In the genomic region with DNA sequence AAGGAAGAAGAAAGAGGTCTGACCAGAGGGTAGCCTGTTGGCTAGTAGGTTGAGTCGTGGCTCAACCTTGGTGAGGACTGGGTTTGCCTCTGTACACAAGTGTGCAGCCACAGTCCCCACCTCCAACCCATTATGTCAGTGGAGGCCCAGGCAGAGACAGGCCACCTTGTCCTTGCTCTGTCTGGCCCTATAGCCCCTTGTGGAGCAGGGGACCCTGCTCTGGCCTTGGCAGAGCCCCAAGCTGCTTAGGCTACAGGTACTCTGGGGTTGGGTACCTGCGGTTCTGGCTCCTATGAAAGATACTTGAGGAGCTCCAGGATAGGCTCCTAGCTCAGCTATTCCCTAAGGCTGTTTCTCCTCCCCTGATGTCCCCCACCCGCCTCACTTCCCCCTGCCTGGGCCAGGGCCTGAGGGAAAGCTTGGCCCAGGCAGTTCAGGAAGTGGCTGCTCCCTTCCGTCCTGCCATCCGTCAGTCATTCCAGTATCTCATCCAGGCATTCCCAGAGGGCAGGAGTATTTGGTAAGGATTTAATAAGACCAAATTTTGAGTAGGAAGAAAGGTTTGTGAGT, we compare ENCODE assay signal across 21 cellular contexts. TPM values are rescaled to one million over a fixed set of nuclear protein-coding genes. Genes with fewer than 3 reads are reported as not detected.
DNase-seq lines count a peak whose midpoint lies in the region; ATAC-seq, FAIRE-seq and TF ChIP-seq lines count a peak whose summit lies in the region.
"Had no signal": no experiment of that assay in that cellular context is flagged by ENCODE, and none has a peak within 500 bp of the region (broad histone marks: within the 10 kb centered on the region; RNA-seq: fewer than 3 reads in every experiment).

No MANE protein-coding gene starts in this region.

- H3K4me1 Mint-ChIP-seq in GM23338 = peaks cover 38% of the 10 kb centered on the region
- no peaks in the 10 kb centered on the region for H3K4me1 Mint-ChIP-seq in CD4-positive, alpha-beta T cell (ENCODE audit: low read depth)
- H3K4me1 Mint-ChIP-seq: CD8-positive, alpha-beta memory T cell had no signal

- TF ChIP-seq CTCF in heart right ventricle (IDR thresholded peaks at IDR 0.05) (no peak), right atrium auricular region (IDR thresholded peaks at IDR 0.05) (no peak), endothelial cell of umbilical vein (IDR thresholded peaks at IDR 0.05; ENCODE audit: extremely low read depth in 1 of 2, insufficient read depth in 1 of 2, low read depth in 1 of 2, low read length in 2 of 2) (no peak), lower lobe of right lung (IDR thresholded peaks at IDR 0.05) (no peak), upper lobe of left lung (IDR thresholded peaks at IDR 0.05) (no peak), GM23338 (conservative IDR thresholded peaks at IDR 0.05; ENCODE audit: low read depth in 2 of 2) (no peak)
- no peak for TF ChIP-seq CTCF in CD4-positive, alpha-beta T cell (IDR thresholded peaks at IDR 0.05)

- POLR2A ChIA-PET in endothelial cell of umbilical vein (lab: Charles Lee) = no interaction called here
- POLR2A ChIA-PET in CD4-positive, alpha-beta T cell (lab: Charles Lee) = no interaction called here

- ATAC-seq in heart right ventricle = peak; percentile 26 to 61 (median 52)
- ATAC-seq in lower lobe of right lung = peak in 1 of 2 donors; percentile 21
- ATAC-seq in upper lobe of left lung (ENCODE audit: low FRiP score in 2 of 2) = no peak
- no peak for ATAC-seq in HG02759 (IDR thresholded peaks at IDR 0.05; ENCODE audit: unreplicated experiment)
- no peak for ATAC-seq in GM23338
- ATAC-seq in CD4-positive, alpha-beta T cell (ENCODE audit: poor library complexity) = no peak

- no peaks in the 10 kb centered on the region for H3K9me1 ChIP-seq in endothelial cell of umbilical vein (replicated peaks; ENCODE audit: control insufficient read depth, extremely low read depth, insufficient read depth, low read length)

- H3K27ac Mint-ChIP-seq in GM23338 = no peak overlapping the region
- H3K27ac Mint-ChIP-seq in CD4-positive, alpha-beta T cell = no peak overlapping the region

- no peaks in the 10 kb centered on the region for H3K9me2 ChIP-seq in GM23338 (ENCODE audit: insufficient read depth)

- no peak overlapping the region for H3K9ac ChIP-seq in endothelial cell of umbilical vein (replicated peaks; ENCODE audit: extremely low read depth, insufficient read depth, low read length)
- H3K9ac ChIP-seq: BLaER1 treated with 17β-estradiol and CSF1 and Interleukin-3, amounts not matched to agents 10 nM and 100 nM had no signal

- 57 to 59% methylated on average over 5 of the region's 5 CpGs for WGBS in heart right ventricle, 2 donors
- 56 to 68% methylated on average over 4 to 5 of the region's 5 CpGs for WGBS in upper lobe of left lung, 2 donors

- TF ChIP-seq POLR2A in endothelial cell of umbilical vein (IDR thresholded peaks at IDR 0.05; ENCODE audit: low read depth, low read length) = no peak
- TF ChIP-seq POLR2A in upper lobe of left lung (IDR thresholded peaks at IDR 0.05) = no peak

- no peaks in the 10 kb centered on the region for H3K9me3 Mint-ChIP-seq in GM23338
- no peaks in the 10 kb centered on the region for H3K9me3 Mint-ChIP-seq in CD4-positive, alpha-beta T cell
- H3K9me3 Mint-ChIP-seq: CD8-positive, alpha-beta memory T cell; H9 had no signal

- H3K27ac ChIP-seq in heart right ventricle = peak overlapping the region in 8 of 10 donors; percentile 17 to 86 (median 54)
- H3K27ac ChIP-seq in right atrium auricular region = no peak overlapping the region
- H3K27ac ChIP-seq in endothelial cell of umbilical vein (ENCODE audit: insufficient read depth, low read depth, low read length) = no peak overlapping the region
- H3K27ac ChIP-seq in lower lobe of right lung = peak overlapping the region; percentile 78
- H3K27ac ChIP-seq in upper lobe of left lung = peak overlapping the region; percentile 63 to 87 (median 76)
- H3K27ac ChIP-seq in GM23338 (ENCODE audit: low read depth) = no peak overlapping the region
- H3K27ac ChIP-seq in CD4-positive, alpha-beta T cell (ENCODE audit: low read depth, low read length) = no peak overlapping the region
- H3K27ac ChIP-seq: BLaER1 treated with 17β-estradiol and CSF1 and Interleukin-3, amounts not matched to agents 10 nM and 100 nM had no signal

- peak; percentile 86 for FAIRE-seq in endothelial cell of umbilical vein (lab: Jason Lieb, UNC)
- FAIRE-seq: HTR-8/SVneo had no signal

- intact Hi-C loops in heart right ventricle (cut with DNase I) = loop anchor here in 2 of 10 donors (5.0 kb wide), 2 partner anchors 50 to 60 kb away; no protein-coding TSS in a partner anchor
- intact Hi-C loops in endothelial cell of umbilical vein (cut with micrococcal nuclease) = loop anchor here (1.0 to 5.0 kb wide), 3 partner anchors 14 to 71 kb away; no protein-coding TSS in a partner anchor
- intact Hi-C loops in lower lobe of right lung (cut with DNase I) = no loop called here
- intact Hi-C loops in CD4-positive, alpha-beta T cell (cut with DNase I, micrococcal nuclease) = no loop called here

- no peak overlapping the region for H3K4me3 ChIP-seq in heart right ventricle
- no peak overlapping the region for H3K4me3 ChIP-seq in right atrium auricular region
- no peak overlapping the region for H3K4me3 ChIP-seq in endothelial cell of umbilical vein (replicated peaks in 1 of 3; ENCODE audit: insufficient read depth in 1 of 3, low read depth in 1 of 3, low read length in 3 of 3)
- H3K4me3 ChIP-seq in lower lobe of right lung = no peak overlapping the region
- H3K4me3 ChIP-seq in upper lobe of left lung = no peak overlapping the region
- no peak overlapping the region for H3K4me3 ChIP-seq in GM23338
- H3K4me3 ChIP-seq: BLaER1 treated with 17β-estradiol and CSF1 and Interleukin-3, amounts not matched to agents 10 nM and 100 nM; MG63 had no signal

- dilution Hi-C loops in endothelial cell of umbilical vein (cut with MboI; ENCODE audit: extremely low pct_ligation_motif_present, low sequenced_read_pairs) = no loop called here

- H3F3A ChIP-seq in GM23338 (replicated peaks; ENCODE audit: low read depth) = no peaks in the 10 kb centered on the region

- H4K20me1 ChIP-seq in endothelial cell of umbilical vein (replicated peaks; ENCODE audit: control insufficient read depth, extremely low read depth, insufficient read depth, low read length) (peaks cover 3% of the 10 kb centered on the region), GM23338 (replicated peaks; ENCODE audit: insufficient read depth) (no peaks in the 10 kb centered on the region)
- H4K20me1 ChIP-seq: BLaER1 treated with 17β-estradiol and CSF1 and Interleukin-3, amounts not matched to agents 10 nM and 100 nM had no signal

- no peak overlapping the region for H3K4me3 Mint-ChIP-seq in GM23338
- no peak overlapping the region for H3K4me3 Mint-ChIP-seq in CD4-positive, alpha-beta T cell
- H3K4me3 Mint-ChIP-seq: CD8-positive, alpha-beta memory T cell; H9 had no signal

- H3K9me3 ChIP-seq in heart right ventricle (no peaks in the 10 kb centered on the region), right atrium auricular region (no peaks in the 10 kb centered on the region), endothelial cell of umbilical vein (replicated peaks; ENCODE audit: control insufficient read depth, insufficient read depth, low read length) (no peaks in the 10 kb centered on the region), lower lobe of right lung (no peaks in the 10 kb centered on the region), upper lobe of left lung (no peaks in the 10 kb centered on the region)
- H3K9me3 ChIP-seq in CD4-positive, alpha-beta T cell (ENCODE audit: control insufficient read depth, low read length) = no peaks in the 10 kb centered on the region
- H3K9me3 ChIP-seq: BLaER1 treated with 17β-estradiol and CSF1 and Interleukin-3, amounts not matched to agents 10 nM and 100 nM; MG63 had no signal

- H3K27me3 ChIP-seq in heart right ventricle (peaks cover 0 to 5% (median 0%) of the 10 kb centered on the region in 7 donors), right atrium auricular region (no peaks in the 10 kb centered on the region), endothelial cell of umbilical vein (ENCODE audit: control insufficient read depth in 2 of 2, insufficient read depth in 2 of 2, low read length in 2 of 2) (no peaks in the 10 kb centered on the region), lower lobe of right lung (ENCODE audit: low read depth) (no peaks in the 10 kb centered on the region), upper lobe of left lung (no peaks in the 10 kb centered on the region), GM23338 (ENCODE audit: insufficient read depth) (no peaks in the 10 kb centered on the region)
- no peaks in the 10 kb centered on the region for H3K27me3 ChIP-seq in CD4-positive, alpha-beta T cell (ENCODE audit: control insufficient read depth, insufficient read depth, low read length)
- H3K27me3 ChIP-seq: BLaER1 treated with 17β-estradiol and CSF1 and Interleukin-3, amounts not matched to agents 10 nM and 100 nM; MG63 had no signal

- DNase-seq in heart right ventricle = no peak
- no peak for DNase-seq in right atrium auricular region (ENCODE audit: low spot score)
- DNase-seq in endothelial cell of umbilical vein (ENCODE audit: low read depth, low spot score) = peak; percentile 28
- DNase-seq in lower lobe of right lung = no peak
- no peak for DNase-seq in upper lobe of left lung
- DNase-seq in GM23338 (ENCODE audit: low spot score) = no peak
- no peak for DNase-seq in CD4-positive, alpha-beta T cell
- DNase-seq: CD8-positive, alpha-beta memory T cell; DMS79 treated with DMSO at 0.1 percent for 48 hours; H9; Kasumi-1; MG63; NCI-H1048; NCI-H1436; NCI-H2029; NCI-H345; NCI-H524 treated with DMSO at 0.1 percent for 48 hours had no signal

- BruUV-seq in endothelial cell of umbilical vein (replicated peaks; lab: Mats Ljungman, UMichigan) = no TSS peak

- H3K4me2 ChIP-seq in endothelial cell of umbilical vein (ENCODE audit: insufficient read depth, low read length) (no peak overlapping the region), GM23338 (no peak overlapping the region)
- H3K4me2 ChIP-seq: BLaER1 treated with 17β-estradiol and CSF1 and Interleukin-3, amounts not matched to agents 10 nM and 100 nM had no signal

- H3K4me1 ChIP-seq in heart right ventricle (peaks cover 13 to 48% (median 37%) of the 10 kb centered on the region in 9 donors), right atrium auricular region (peaks cover 0 to 32% of the 10 kb centered on the region in 2 donors), endothelial cell of umbilical vein (ENCODE audit: control insufficient read depth, extremely low read depth, insufficient read depth, low read length) (peaks cover 24% of the 10 kb centered on the region), lower lobe of right lung (peaks cover 37% of the 10 kb centered on the region), upper lobe of left lung (peaks cover 27 to 38% (median 34%) of the 10 kb centered on the region in 4 donors), GM23338 (ENCODE audit: insufficient read depth) (peaks cover 3% of the 10 kb centered on the region; the same call in 1 of the 2 replicates)

- H3K79me2 ChIP-seq in endothelial cell of umbilical vein (ENCODE audit: control insufficient read depth, insufficient read depth, low read length) (peaks cover 41% of the 10 kb centered on the region), GM23338 (replicated peaks; ENCODE audit: insufficient read depth) (no peaks in the 10 kb centered on the region)

- TF ChIP-seq EP300 in upper lobe of left lung (IDR thresholded peaks at IDR 0.05) = peak in 2 of 4 donors; percentile 36 to 56

- H3K27me3 Mint-ChIP-seq in GM23338 (ENCODE audit: insufficient read depth, low read depth, poor library complexity) = peaks cover 18% of the 10 kb centered on the region
- peaks cover 13% of the 10 kb centered on the region for H3K27me3 Mint-ChIP-seq in CD4-positive, alpha-beta T cell

- peaks cover 0 to 36% (median 0%) of the 10 kb centered on the region in 9 donors for H3K36me3 ChIP-seq in heart right ventricle
- H3K36me3 ChIP-seq in right atrium auricular region = no peaks in the 10 kb centered on the region
- H3K36me3 ChIP-seq in endothelial cell of umbilical vein (ENCODE audit: control insufficient read depth in 2 of 2, extremely low read depth in 1 of 2, insufficient read depth in 2 of 2, low read length in 2 of 2) = peaks cover 10 to 31% of the 10 kb centered on the region in 2 experiments
- peaks cover 9% of the 10 kb centered on the region for H3K36me3 ChIP-seq in lower lobe of right lung
- peaks cover 0 to 17% (median 0%) of the 10 kb centered on the region in 4 donors for H3K36me3 ChIP-seq in upper lobe of left lung
- no peaks in the 10 kb centered on the region for H3K36me3 ChIP-seq in GM23338 (ENCODE audit: insufficient read depth)
- H3K36me3 ChIP-seq: BLaER1 treated with 17β-estradiol and CSF1 and Interleukin-3, amounts not matched to agents 10 nM and 100 nM; MG63 had no signal

- H3K36me3 Mint-ChIP-seq in GM23338 (ENCODE audit: low read depth) = no peaks in the 10 kb centered on the region
- no peaks in the 10 kb centered on the region for H3K36me3 Mint-ChIP-seq in CD4-positive, alpha-beta T cell (ENCODE audit: low read depth)
- H3K36me3 Mint-ChIP-seq: CD8-positive, alpha-beta memory T cell had no signal

- no peak overlapping the region for H2AFZ ChIP-seq in endothelial cell of umbilical vein (ENCODE audit: low read depth, low read length)
- no peak overlapping the region for H2AFZ ChIP-seq in GM23338

- CTCF ChIA-PET in endothelial cell of umbilical vein (lab: Charles Lee) = interaction anchor here (0.6 to 1.9 kb wide), 14 partner anchors 12 to 82 kb away, joined by 3 to 13 read pairs (median 4); no protein-coding TSS in a partner anchor
- CTCF ChIA-PET in CD4-positive, alpha-beta T cell (lab: Charles Lee) = no interaction called here

RNA-seq across cellular contexts. Expression of a gene that starts 44.0 kb away (rescaled TPM):
- total RNA-seq in heart right ventricle (10 to 100 TPM; 10.8 to 23.4 (median 16.6) TPM), right atrium auricular region (10 to 100 TPM in 1 of 2 donors, 1 to 10 TPM in 1; 9.6 to 18.8 TPM), endothelial cell of umbilical vein (134 and 141 TPM in 2 replicates), lower lobe of right lung (85.0 TPM), upper lobe of left lung (10 to 100 TPM; 26.8 to 90.4 (median 57.2) TPM)
- polyA plus RNA-seq in heart right ventricle (10 to 100 TPM in 1 of 2 donors, 1 to 10 TPM in 1; 8.9 to 11.0 TPM), endothelial cell of umbilical vein (45.4 and 49.6 TPM in 2 replicates), GM23338 (2016; fragmentation: Nextera tagmentation; extraction: Ambion mirVana) (6.9 and 7.4 TPM in 2 replicates)
- polyA plus RNA-seq in endothelial cell of umbilical vein (2011; cell fraction: cytosol; rRNA removed) = 64.1 and 67.3 TPM in 2 replicates
- 75.7 and 82.0 TPM in 2 replicates for polyA plus RNA-seq in endothelial cell of umbilical vein (2011; cell fraction: nucleus; rRNA removed)
- polyA plus RNA-seq in endothelial cell of umbilical vein (2012) = 84.4 and 85.0 TPM in 2 replicates
- 101 and 111 TPM in 2 replicates for polyA minus RNA-seq in endothelial cell of umbilical vein
- not detected for polyA minus RNA-seq in endothelial cell of umbilical vein (2011; cell fraction: cytosol; rRNA and poly(A)+ RNA removed)
- 93.1 and 98.3 TPM in 2 replicates for polyA minus RNA-seq in endothelial cell of umbilical vein (2011; cell fraction: nucleus; rRNA and poly(A)+ RNA removed)
- total RNA-seq in GM23338 (2014; rRNA removed; shearing (Covaris generic)) = 12.2 and 19.0 TPM in 2 replicates
- total RNA-seq in CD4-positive, alpha-beta T cell = not detected
- total RNA-seq: A673; CD8-positive, alpha-beta memory T cell had no signal
- polyA plus RNA-seq: CD8-positive, alpha-beta memory T cell had no signal

Comparison
In these comparisons a context has a peak if more than half of its experiments do, and no peak if none do; other contexts are left out.
1. H3K27ac ChIP-seq: peak in heart right ventricle (8 of 10), lower lobe of right lung (single experiment) and upper lobe of left lung (4 of 4); none in right atrium auricular region (0 of 2), endothelial cell of umbilical vein (single experiment), GM23338 (single experiment) and CD4-positive, alpha-beta T cell (single experiment).
2. ATAC-seq: peak in heart right ventricle (8 of 8); none in upper lobe of left lung (0 of 2), HG02759 (single experiment), GM23338 (single experiment) and CD4-positive, alpha-beta T cell (single experiment).
3. RNA of a gene that starts 44.0 kb away (total RNA-seq): 134 to 141 TPM in endothelial cell of umbilical vein, 85.0 TPM in lower lobe of right lung (single experiment), 26.8 to 90.4 TPM in upper lobe of left lung, 9.6 to 18.8 TPM in right atrium auricular region, 10.8 to 23.4 TPM in heart right ventricle and 12.2 to 19.0 TPM in GM23338; not detected in CD4-positive, alpha-beta T cell; every median in the first group is over 10 times any median in the second.